9 cellular contexts compared by ENCODE assay signal in genomic region chr17:65914784-65915342, GRCh38.
A peak's percentile ranks its signal among the peaks of the same experiment; 100 is the strongest.
DNase-seq lines count a peak whose midpoint lies in the region; ATAC-seq and TF ChIP-seq lines count a peak whose summit lies in the region.
"Had no signal": no experiment of that assay in that cellular context is flagged by ENCODE, and none has a peak within 500 bp of the region (broad histone marks: within the 10 kb centered on the region; RNA-seq: fewer than 3 reads in every experiment).

No MANE protein-coding gene starts in this region.

- no peak overlapping the region for H3K27ac ChIP-seq in esophagus muscularis mucosa (replicated peaks in 1 of 4)

- TF ChIP-seq CTCF in esophagus muscularis mucosa (IDR thresholded peaks at IDR 0.05), result no peak

- H3K9me3 ChIP-seq in esophagus muscularis mucosa, result peaks cover 0 to 17% (median 6%) of the 10 kb centered on the region in 4 donors

- no peak for TF ChIP-seq POLR2A in esophagus muscularis mucosa (IDR thresholded peaks at IDR 0.05; ENCODE audit: low read depth)

- H3K36me3 ChIP-seq in esophagus muscularis mucosa, result peaks cover 0 to 2% (median 0%) of the 10 kb centered on the region in 4 donors

- intact Hi-C loops in esophagus muscularis mucosa (cut with DNase I), result no loop called here

- no peak for TF ChIP-seq EP300 in esophagus muscularis mucosa (IDR thresholded peaks at IDR 0.05)

- 88% methylated on average over 5 of the region's 5 CpGs for WGBS in esophagus muscularis mucosa

- no peaks in the 10 kb centered on the region for H3K27me3 ChIP-seq in esophagus muscularis mucosa

- H3K4me1 ChIP-seq in esophagus muscularis mucosa, result peaks cover 0 to 6% (median 0%) of the 10 kb centered on the region in 4 donors

- peak; percentile 99 for ATAC-seq in GM18907 (IDR thresholded peaks at IDR 0.05; ENCODE audit: unreplicated experiment)
- ATAC-seq in GM21717 (IDR thresholded peaks at IDR 0.05; ENCODE audit: unreplicated experiment), result peak; percentile 94
- ATAC-seq in HG03520 (IDR thresholded peaks at IDR 0.05; ENCODE audit: unreplicated experiment), result peak; percentile 99
- peak; percentile 35 for ATAC-seq in esophagus mucosa

- no peak overlapping the region for H3K4me3 ChIP-seq in esophagus muscularis mucosa

- no peak for DNase-seq in NCI-H187 (lab: John Stamatoyannopoulos, UW)
- no peak for DNase-seq in NCI-H446 (lab: John Stamatoyannopoulos, UW)
- DNase-seq in effector CD8-positive, alpha-beta T cell (lab: John Stamatoyannopoulos, UW), result no peak
- DNase-seq in esophagus muscularis mucosa (ENCODE audit: extremely low spot score), result no peak
- DNase-seq: nephron progenitor cell had no signal

Comparison
In these comparisons a context has a peak if more than half of its experiments do, and no peak if none do; other contexts are left out.
1. ATAC-seq: peak in every context shown above with its lines; median percentile 99 in GM18907; 99 in HG03520; 94 in GM21717; 35 in esophagus mucosa.